8 cellular contexts compared by ENCODE assay signal in genomic region chr9:130445268-130445983, GRCh38. TPM values are rescaled to one million over a fixed set of nuclear protein-coding genes. Genes with fewer than 3 reads are reported as not detected.
DNase-seq lines count a peak whose midpoint lies in the region; ATAC-seq and TF ChIP-seq lines count a peak whose summit lies in the region.

No MANE protein-coding gene starts in this region.

- H3K36me3 ChIP-seq in HUES6 (ENCODE audit: control insufficient read depth, insufficient read depth, low read length) (0 out of 2 replicates have a peak, but pooled peaks cover 3% of the 10 kb centered on the region), urinary bladder (ENCODE audit: insufficient read depth) (no peaks in the 10 kb centered on the region)

- intact Hi-C loops in lower leg skin (cut with DNase I; ENCODE audit: low total_unique reads): no loop called here

- H3K27me3 ChIP-seq in AG04450 (ENCODE audit: control insufficient read depth, insufficient read depth, low read length) (peaks cover 4% of the 10 kb centered on the region), HUES6 (ENCODE audit: control insufficient read depth, insufficient read depth, low read length) (peaks cover 23% of the 10 kb centered on the region)

- H3K9ac ChIP-seq in HUES6 (ENCODE audit: low read length): peak overlapping the region; percentile 64

- DNase-seq in AG04450 (ENCODE audit: low read depth, low spot score): no peak
- peak; percentile 71 to 83 for DNase-seq in cardiac fibroblast (ENCODE audit: low read depth in 2 of 2)
- no peak for DNase-seq in lower leg skin (ENCODE audit: low spot score in 2 of 2)
- no peak for DNase-seq in NCI-H1436 treated with DMSO at 0.1 percent for 48 hours (lab: John Stamatoyannopoulos, UW)
- DNase-seq in UCSD-AML1 (lab: John Stamatoyannopoulos, UW; ENCODE audit: unreplicated experiment): no peak

- no peak for TF ChIP-seq POLR2A in lower leg skin (IDR thresholded peaks at IDR 0.05)

- 4% methylated on average over 25 to 29 of the region's 30 CpGs for WGBS in lower leg skin, 2 donors
- 7% methylated on average over 30 of the region's 30 CpGs for WGBS in urinary bladder

- H3K4me3 ChIP-seq in AG04450 (ENCODE audit: low read depth, low read length): peak overlapping the region; percentile 60
- H3K4me3 ChIP-seq in HUES6 (ENCODE audit: low read depth, low read length): peak overlapping the region; percentile 68
- H3K4me3 ChIP-seq in cardiac fibroblast (replicated peaks in 1 of 2; ENCODE audit: low read depth in 2 of 2, low read length in 2 of 2): peak overlapping the region; percentile 56 to 65
- peak overlapping the region; percentile 37 for H3K4me3 ChIP-seq in lower leg skin (ENCODE audit: low read depth, poor library complexity, severe bottlenecking)
- peak overlapping the region; percentile 49 for H3K4me3 ChIP-seq in urinary bladder (ENCODE audit: low read depth, low read length)

- CTCF ChIA-PET in AG04450 (lab: Charles Lee): interaction anchor here (3.2 kb wide), 1 partner anchor 15 kb away, joined by 21 read pairs; no protein-coding TSS in a partner anchor

- TF ChIP-seq CTCF in AG04450 (IDR thresholded peaks at IDR 0.05; ENCODE audit: low read depth, low read length) (0 out of 2 replicates have a peak, but pooled peaks have one; percentile 5), cardiac fibroblast (IDR thresholded peaks at IDR 0.05; ENCODE audit: low read depth, low read length) (no peak), lower leg skin (IDR thresholded peaks at IDR 0.05) (no peak)

- H3K9me3 ChIP-seq in AG04450 (ENCODE audit: control insufficient read depth, insufficient read depth, low read length) (peaks cover 5% of the 10 kb centered on the region), HUES6 (ENCODE audit: control insufficient read depth, insufficient read depth, low read depth, low read length) (peaks cover 9% of the 10 kb centered on the region)

- POLR2A ChIA-PET in AG04450 (lab: Yijun Ruan, JAX): interaction anchor here (1.2 kb wide), 1 partner anchor 24 kb away, joined by 3 read pairs; no protein-coding TSS in a partner anchor

- ATAC-seq in GM21529 (IDR thresholded peaks at IDR 0.05; ENCODE audit: unreplicated experiment): no peak

- peaks cover 34% of the 10 kb centered on the region for H3K4me1 ChIP-seq in HUES6 (ENCODE audit: control insufficient read depth, insufficient read depth, low read length)
- no peaks in the 10 kb centered on the region for H3K4me1 ChIP-seq in urinary bladder (ENCODE audit: insufficient read depth)

- peak overlapping the region; percentile 89 for H3K27ac ChIP-seq in AG04450 (ENCODE audit: low read depth, low read length)
- peak overlapping the region; percentile 55; the same call in 1 of the 2 replicates for H3K27ac ChIP-seq in HUES6 (ENCODE audit: low read depth, low read length)
- H3K27ac ChIP-seq in urinary bladder (ENCODE audit: low read depth): peak overlapping the region; percentile 49

RNA-seq across cellular contexts. Expression of gene ASS1, which starts 0.7 kb away (rescaled TPM):
- polyA plus RNA-seq in AG04450 (2011; rRNA removed) (99.5 and 115 TPM in 2 replicates), urinary bladder (115 TPM)
- polyA minus RNA-seq in AG04450 (2011; rRNA and poly(A)+ RNA removed): 45.7 and 55.9 TPM in 2 replicates
- total RNA-seq in lower leg skin (100 to 1,000 TPM in 3 of 4 donors, 10 to 100 TPM in 1; 98.7 to 104 (median 103) TPM), urinary bladder (59.5 TPM)

Comparison
In these comparisons a context has a peak if more than half of its experiments do, and no peak if none do; other contexts are left out.
1. DNase-seq: peak in cardiac fibroblast (2 of 2); none in AG04450 (single experiment), lower leg skin (0 of 2), NCI-H1436 treated with DMSO at 0.1 percent for 48 hours (single experiment) and UCSD-AML1 (single experiment).
2. Peak in every context shown above with its lines, with median percentiles within 50 percentile points of each other: H3K27ac ChIP-seq and H3K4me3 ChIP-seq.